ENCODE assay signal across 1 cellular context in genomic region chr1:243246916-243247315, GRCh38.
TF ChIP-seq lines count a peak whose summit lies in the region.

No MANE protein-coding gene starts in this region.

TF ChIP-seq in SK-N-SH treated with all-trans-retinoic acid at 6 μM for 48 hours, 23 proteins besides CTCF, POLR2A, EP300 and RAD21 (continued from another document):
- TF ChIP-seq, protein P1, sequence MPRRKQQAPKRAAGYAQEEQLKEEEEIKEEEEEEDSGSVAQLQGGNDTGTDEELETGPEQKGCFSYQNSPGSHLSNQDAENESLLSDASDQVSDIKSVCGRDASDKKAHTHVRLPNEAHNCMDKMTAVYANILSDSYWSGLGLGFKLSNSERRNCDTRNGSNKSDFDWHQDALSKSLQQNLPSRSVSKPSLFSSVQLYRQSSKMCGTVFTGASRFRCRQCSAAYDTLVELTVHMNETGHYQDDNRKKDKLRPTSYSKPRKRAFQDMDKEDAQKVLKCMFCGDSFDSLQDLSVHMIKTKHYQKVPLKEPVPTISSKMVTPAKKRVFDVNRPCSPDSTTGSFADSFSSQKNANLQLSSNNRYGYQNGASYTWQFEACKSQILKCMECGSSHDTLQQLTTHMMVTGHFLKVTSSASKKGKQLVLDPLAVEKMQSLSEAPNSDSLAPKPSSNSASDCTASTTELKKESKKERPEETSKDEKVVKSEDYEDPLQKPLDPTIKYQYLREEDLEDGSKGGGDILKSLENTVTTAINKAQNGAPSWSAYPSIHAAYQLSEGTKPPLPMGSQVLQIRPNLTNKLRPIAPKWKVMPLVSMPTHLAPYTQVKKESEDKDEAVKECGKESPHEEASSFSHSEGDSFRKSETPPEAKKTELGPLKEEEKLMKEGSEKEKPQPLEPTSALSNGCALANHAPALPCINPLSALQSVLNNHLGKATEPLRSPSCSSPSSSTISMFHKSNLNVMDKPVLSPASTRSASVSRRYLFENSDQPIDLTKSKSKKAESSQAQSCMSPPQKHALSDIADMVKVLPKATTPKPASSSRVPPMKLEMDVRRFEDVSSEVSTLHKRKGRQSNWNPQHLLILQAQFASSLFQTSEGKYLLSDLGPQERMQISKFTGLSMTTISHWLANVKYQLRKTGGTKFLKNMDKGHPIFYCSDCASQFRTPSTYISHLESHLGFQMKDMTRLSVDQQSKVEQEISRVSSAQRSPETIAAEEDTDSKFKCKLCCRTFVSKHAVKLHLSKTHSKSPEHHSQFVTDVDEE (CRISPR knock-in tag; IDR thresholded peaks at IDR 0.05) = no peak
